ENCODE assay signal across 8 cellular contexts in genomic region chr2:233354971-233355574, GRCh38. TPM values are rescaled to one million over a fixed set of nuclear protein-coding genes. Genes with fewer than 3 reads are reported as not detected.
DNase-seq lines count a peak whose midpoint lies in the region; ATAC-seq lines count a peak whose summit lies in the region.

No MANE protein-coding gene starts in this region.

- H3K4me3 Mint-ChIP-seq in activated T-cell treated with anti-CD3 and anti-CD28 coated beads, Interleukin-2, amount 50 U/mL, for 72 hours: peak overlapping the region; percentile 75 to 89

- peaks cover 78% of the 10 kb centered on the region for H3K4me1 Mint-ChIP-seq in activated T-cell treated with anti-CD3 and anti-CD28 coated beads, Interleukin-2, amount 50 U/mL, for 72 hours (ENCODE audit: low read depth)

- no peak for ATAC-seq in activated T-cell treated with anti-CD3 and anti-CD28 coated beads, Interleukin-2, amount 50 U/mL, for 72 hours (replicated peaks in 1 of 2)
- ATAC-seq in left cardiac atrium: no peak

- intact Hi-C loops in left cardiac atrium (cut with DNase I): loop anchor here (5.0 kb wide), 1 partner anchor 87 kb away; no protein-coding TSS in a partner anchor

- H3K36me3 Mint-ChIP-seq in activated T-cell treated with anti-CD3 and anti-CD28 coated beads, Interleukin-2, amount 50 U/mL, for 72 hours (ENCODE audit: insufficient read depth in 2 of 2): peaks cover 3 to 4% of the 10 kb centered on the region in 2 donors

- H3K27ac Mint-ChIP-seq in activated T-cell treated with anti-CD3 and anti-CD28 coated beads, Interleukin-2, amount 50 U/mL, for 72 hours: peak overlapping the region; percentile 47

- H3K9me3 Mint-ChIP-seq in activated T-cell treated with anti-CD3 and anti-CD28 coated beads, Interleukin-2, amount 50 U/mL, for 72 hours: no peaks in the 10 kb centered on the region

- H3K27me3 Mint-ChIP-seq in activated T-cell treated with anti-CD3 and anti-CD28 coated beads, Interleukin-2, amount 50 U/mL, for 72 hours (ENCODE audit: low read depth): no peaks in the 10 kb centered on the region

- DNase-seq in activated naive CD4-positive, alpha-beta T cell treated with Interleukin-2 at 50 U/mL for 16 hours: peak; percentile 12
- no peak for DNase-seq in activated naive CD4-positive, alpha-beta T cell (lab: John Stamatoyannopoulos, UW)
- DNase-seq in HuH-7.5 (ENCODE audit: low spot score) (peak; percentile 68), left cardiac atrium (peak; percentile 48), retina (peak; percentile 50), cortex of kidney (lab: John Stamatoyannopoulos, UW) (no peak), NK-92 (lab: John Stamatoyannopoulos, UW; ENCODE audit: unreplicated experiment) (no peak)
- DNase-seq in activated T-cell treated with anti-CD3 and anti-CD28 coated beads, Interleukin-2, amount 50 U/mL, for 72 hours: peak; percentile 18

RNA-seq across cellular contexts. Expression of gene DGKD, which starts 0.8 kb away (rescaled TPM):
- 10 to 100 TPM; 78.0 to 94.4 TPM for total RNA-seq in activated T-cell treated with anti-CD3 and anti-CD28 coated beads, Interleukin-2, amount 50 U/mL, for 72 hours
- total RNA-seq in left cardiac atrium: 10 to 100 TPM; 31.9 to 64.9 TPM

RNA-seq across cellular contexts. Expression of gene SAG, which starts 47.5 kb away (rescaled TPM):
- under 1 TPM; 0.02 TPM for total RNA-seq in activated T-cell treated with anti-CD3 and anti-CD28 coated beads, Interleukin-2, amount 50 U/mL, for 72 hours
- not detected for total RNA-seq in left cardiac atrium

Comparison
In these comparisons a context has a peak if more than half of its experiments do, and no peak if none do; other contexts are left out.
1. DNase-seq: peak in activated naive CD4-positive, alpha-beta T cell treated with Interleukin-2 at 50 U/mL for 16 hours (single experiment), HuH-7.5 (single experiment), activated T-cell treated with anti-CD3 and anti-CD28 coated beads, Interleukin-2, amount 50 U/mL, for 72 hours (2 of 2), left cardiac atrium (single experiment) and retina (single experiment); none in activated naive CD4-positive, alpha-beta T cell (0 of 4), cortex of kidney (single experiment) and NK-92 (single experiment).